In the genomic region with DNA sequence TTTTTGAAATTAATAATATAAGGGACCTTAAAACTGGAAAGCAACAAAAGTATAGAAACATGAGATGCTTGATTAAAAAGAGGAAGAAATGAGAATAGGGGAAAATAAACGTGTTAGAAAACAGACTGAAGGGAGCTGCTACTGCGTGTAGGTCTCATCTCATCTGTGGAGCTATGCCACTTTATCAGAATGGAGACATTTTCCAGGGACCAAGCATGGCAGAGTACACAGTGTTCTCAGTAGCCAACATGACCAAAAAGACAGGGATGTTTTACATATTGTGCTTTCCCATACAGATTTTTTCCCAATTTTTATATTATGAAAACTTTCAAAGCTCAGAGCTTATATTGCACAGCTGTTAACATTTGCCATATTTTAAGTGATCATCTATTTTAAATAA, we compare ENCODE assay signal across 18 cellular contexts. TPM values are rescaled to one million over a fixed set of nuclear protein-coding genes. Genes with fewer than 3 reads are reported as not detected.
DNase-seq lines count a peak whose midpoint lies in the region; ATAC-seq and TF ChIP-seq lines count a peak whose summit lies in the region.
"Had no signal": no experiment of that assay in that cellular context is flagged by ENCODE, and none has a peak within 500 bp of the region (broad histone marks: within the 10 kb centered on the region; RNA-seq: fewer than 3 reads in every experiment).

No MANE protein-coding gene starts in this region.

- H3K9me3 ChIP-seq in mammary epithelial cell (replicated peaks; ENCODE audit: insufficient read depth, low read length), result no peaks in the 10 kb centered on the region
- H3K9me3 ChIP-seq: A549; BLaER1 treated with 17β-estradiol and CSF1 and Interleukin-3, amounts not matched to agents 10 nM and 100 nM; Caco-2 had no signal

- CTCF ChIA-PET in MCF 10A (lab: Yijun Ruan, JAX) (interaction anchor here (1.0 kb wide), 1 partner anchor 21 kb away, joined by 3 read pairs; no protein-coding TSS in a partner anchor), mammary epithelial cell (lab: Charles Lee; ENCODE audit: low non-redundant PET) (no interaction called here)

- H3K79me2 ChIP-seq in mammary epithelial cell (ENCODE audit: insufficient read depth, low read length), result peaks cover 6% of the 10 kb centered on the region

- no peak overlapping the region for H3K4me2 ChIP-seq in mammary epithelial cell (ENCODE audit: insufficient read depth, low read depth, low read length)
- H3K4me2 ChIP-seq: A549; BLaER1 treated with 17β-estradiol and CSF1 and Interleukin-3, amounts not matched to agents 10 nM and 100 nM had no signal

- no peaks in the 10 kb centered on the region for H4K20me1 ChIP-seq in mammary epithelial cell (ENCODE audit: insufficient read depth, low read length)

- no peak overlapping the region for H3K27ac ChIP-seq in mammary epithelial cell (ENCODE audit: insufficient read depth, low read depth, low read length)
- H3K27ac ChIP-seq: 22Rv1; A549; BLaER1 treated with 17β-estradiol and CSF1 and Interleukin-3, amounts not matched to agents 10 nM and 100 nM; C4-2B had no signal

- in situ Hi-C loops in mammary epithelial cell (cut with MboI; ENCODE audit: low sequenced_read_pairs in 2 of 2), result loop anchor here in 1 of 2 donors (10.0 kb wide), 1 partner anchor 61 kb away; no protein-coding TSS in a partner anchor

- dilution Hi-C loops in mammary epithelial cell (cut with HindIII; ENCODE audit: low sequenced_read_pairs), result no loop called here

- no peak for DNase-seq in MCF 10A (ENCODE audit: unreplicated experiment)
- DNase-seq in mammary epithelial cell, result no peak
- DNase-seq in Right ventricle myocardium superior, result no peak
- no peak for DNase-seq in cardiac septum (ENCODE audit: low spot score)
- no peak for DNase-seq in left ventricle myocardium superior
- no peak for DNase-seq in NCI-H1092 (lab: John Stamatoyannopoulos, UW)
- DNase-seq: AML-193; Caco-2; Calu3; CD4-positive, alpha-beta T cell; CD8-positive, alpha-beta T cell; DMS79 treated with DMSO at 0.1 percent for 48 hours; GF-D8 had no signal

- no peak overlapping the region for H3K4me3 Mint-ChIP-seq in MCF 10A (ENCODE audit: unreplicated experiment)
- H3K4me3 Mint-ChIP-seq: B cell; CD4-positive, alpha-beta T cell; CD8-positive, alpha-beta T cell had no signal

- H3K4me3 ChIP-seq in mammary epithelial cell (replicated peaks in 1 of 3; ENCODE audit: insufficient read depth in 1 of 3, low read depth in 2 of 3, low read length in 3 of 3), result no peak overlapping the region
- H3K4me3 ChIP-seq: A549; BLaER1 treated with 17β-estradiol and CSF1 and Interleukin-3, amounts not matched to agents 10 nM and 100 nM had no signal

- WGBS in mammary epithelial cell (ENCODE audit: low coverage, missing lambda C conversion rate), result 100% methylated on average over 2 of the region's 2 CpGs

- no peaks in the 10 kb centered on the region for H3K27me3 Mint-ChIP-seq in MCF 10A (ENCODE audit: insufficient read depth, unreplicated experiment)
- H3K27me3 Mint-ChIP-seq: B cell; CD4-positive, alpha-beta T cell had no signal

- H2AFZ ChIP-seq in mammary epithelial cell (ENCODE audit: low read depth, low read length), result no peak overlapping the region

- H3K27me3 ChIP-seq in mammary epithelial cell (ENCODE audit: insufficient read depth, low read length), result no peaks in the 10 kb centered on the region
- H3K27me3 ChIP-seq: BLaER1 treated with 17β-estradiol and CSF1 and Interleukin-3, amounts not matched to agents 10 nM and 100 nM had no signal

- peak overlapping the region; percentile 10 for H3K27ac Mint-ChIP-seq in MCF 10A (ENCODE audit: low read depth, unreplicated experiment)
- H3K27ac Mint-ChIP-seq: B cell; CD4-positive, alpha-beta T cell; CD8-positive, alpha-beta T cell had no signal

- no TSS peak for BruUV-seq in MCF 10A (replicated peaks; lab: Mats Ljungman, UMichigan)
- no TSS peak for BruUV-seq in mammary epithelial cell (replicated peaks; lab: Mats Ljungman, UMichigan)

- peaks cover 19% of the 10 kb centered on the region for H3K36me3 ChIP-seq in mammary epithelial cell (ENCODE audit: insufficient read depth, low read length)

- peaks cover 22% of the 10 kb centered on the region for H3K4me1 ChIP-seq in mammary epithelial cell (ENCODE audit: insufficient read depth, low read length)
- H3K4me1 ChIP-seq: A549; BLaER1 treated with 17β-estradiol and CSF1 and Interleukin-3, amounts not matched to agents 10 nM and 100 nM had no signal

- ATAC-seq in Right ventricle myocardium superior (ENCODE audit: poor library complexity) (peak; percentile 86), left ventricle myocardium superior (peak; percentile 87)
- ATAC-seq: A549; CD8-positive, alpha-beta T cell had no signal

- H3K9me3 Mint-ChIP-seq in MCF 10A (ENCODE audit: unreplicated experiment), result no peaks in the 10 kb centered on the region
- H3K9me3 Mint-ChIP-seq: CD4-positive, alpha-beta T cell; CD8-positive, alpha-beta T cell had no signal

- POLR2A ChIA-PET in MCF 10A (lab: Yijun Ruan, JAX), result interaction anchor here (0.6 kb wide), 1 partner anchor 13 kb away, joined by 3 read pairs; no protein-coding TSS in a partner anchor

- no peaks in the 10 kb centered on the region for H3K4me1 Mint-ChIP-seq in MCF 10A (ENCODE audit: insufficient read depth, unreplicated experiment)
- H3K4me1 Mint-ChIP-seq: B cell had no signal

- no peak for TF ChIP-seq CTCF in MCF 10A (IDR thresholded peaks at IDR 0.05; ENCODE audit: unreplicated experiment)
- TF ChIP-seq CTCF in mammary epithelial cell (conservative IDR thresholded peaks at IDR 0.05 in 1 of 2, IDR thresholded peaks at IDR 0.05 in 1 of 2; ENCODE audit: extremely low read depth in 1 of 2, insufficient read depth in 1 of 2, low read depth in 1 of 2, low read length in 2 of 2), result no peak

- peaks cover 58% of the 10 kb centered on the region for H3K36me3 Mint-ChIP-seq in MCF 10A (ENCODE audit: insufficient read depth, unreplicated experiment)

- H3K9ac ChIP-seq in mammary epithelial cell (ENCODE audit: insufficient read depth, low read length), result no peak overlapping the region
- H3K9ac ChIP-seq: BLaER1 treated with 17β-estradiol and CSF1 and Interleukin-3, amounts not matched to agents 10 nM and 100 nM had no signal

- intact Hi-C loops in MCF 10A (cut with micrococcal nuclease) (no loop called here), mammary epithelial cell (cut with micrococcal nuclease) (no loop called here), Right ventricle myocardium superior (cut with DNase I) (no loop called here), cardiac septum (cut with DNase I) (no loop called here), left ventricle myocardium superior (cut with micrococcal nuclease) (no loop called here)

RNA-seq across cellular contexts. Expression of gene CEP192, which starts 23.1 kb away (rescaled TPM):
- total RNA-seq in MCF 10A (2022) (14.3 and 15.2 TPM in 2 replicates), mammary epithelial cell (10 to 100 TPM; 18.8 to 19.4 TPM), Right ventricle myocardium superior (22.3 TPM), cardiac septum (28.5 TPM), left ventricle myocardium superior (26.7 TPM)
- 11.5 TPM for polyA plus RNA-seq in mammary epithelial cell
- 29.7 TPM for polyA minus RNA-seq in mammary epithelial cell
